In the genomic region with DNA sequence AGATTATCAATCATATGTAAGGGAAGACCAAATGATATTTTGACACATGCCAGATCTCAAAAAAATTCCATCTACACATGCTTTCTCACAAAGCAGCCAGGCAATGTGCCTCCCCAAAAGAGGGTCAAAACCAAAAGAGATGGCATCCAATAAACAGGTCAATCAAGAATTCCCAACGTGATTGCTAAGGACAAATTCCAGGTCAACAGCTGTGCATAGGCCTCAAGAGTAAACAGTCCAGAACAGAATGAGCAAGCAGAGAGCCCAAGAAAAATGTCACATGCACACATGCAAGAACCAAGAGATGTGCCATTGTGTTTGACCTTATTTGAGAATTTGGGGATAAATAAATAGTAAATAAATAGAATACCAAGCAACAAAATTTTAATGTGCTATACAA, we compare ENCODE assay signal across 1 cellular context.
TF ChIP-seq lines count a peak whose summit lies in the region.

No MANE protein-coding gene starts in this region.

TF ChIP-seq in HepG2, 621 proteins besides CTCF, POLR2A, EP300 and RAD21 (continued from another document):
- TF ChIP-seq ZNF780A (CRISPR knock-in tag; IDR thresholded peaks at IDR 0.05): no peak
- TF ChIP-seq MED13 (CRISPR knock-in tag; IDR thresholded peaks at IDR 0.05): no peak
- TF ChIP-seq MBNL3 (CRISPR knock-in tag; conservative IDR thresholded peaks at IDR 0.05): no peak
- peak; percentile 31; the same call in 1 of the 2 replicates for TF ChIP-seq KAT8 (CRISPR knock-in tag; IDR thresholded peaks at IDR 0.05)
- no peak for TF ChIP-seq RNF2 (conservative IDR thresholded peaks at IDR 0.05; ENCODE audit: low read depth)
- no peak for TF ChIP-seq REST (IDR thresholded peaks at IDR 0.05; ENCODE audit: borderline replicate concordance in 1 of 2, low read depth in 1 of 2, low read length in 2 of 2)
- TF ChIP-seq HNRNPH1 (optimal IDR thresholded peaks at IDR 0.05; ENCODE audit: low read depth, low read length): no peak
- no peak for TF ChIP-seq HMGXB4 (CRISPR knock-in tag; IDR thresholded peaks at IDR 0.05; ENCODE audit: borderline replicate concordance in 1 of 2, low read depth in 1 of 2)
- TF ChIP-seq YY1 (IDR thresholded peaks at IDR 0.05; ENCODE audit: insufficient read depth, insufficient replicate concordance, low read depth, low read length): no peak
- no peak for TF ChIP-seq DPF2 (CRISPR knock-in tag; IDR thresholded peaks at IDR 0.05; ENCODE audit: borderline replicate concordance, low read depth)
- no peak for TF ChIP-seq RBAK (CRISPR knock-in tag; IDR thresholded peaks at IDR 0.05)
- no peak for TF ChIP-seq KMT2B (CRISPR knock-in tag; IDR thresholded peaks at IDR 0.05)
- TF ChIP-seq ZNF235 (CRISPR knock-in tag; IDR thresholded peaks at IDR 0.05; ENCODE audit: borderline replicate concordance): no peak
